In the genomic region with DNA sequence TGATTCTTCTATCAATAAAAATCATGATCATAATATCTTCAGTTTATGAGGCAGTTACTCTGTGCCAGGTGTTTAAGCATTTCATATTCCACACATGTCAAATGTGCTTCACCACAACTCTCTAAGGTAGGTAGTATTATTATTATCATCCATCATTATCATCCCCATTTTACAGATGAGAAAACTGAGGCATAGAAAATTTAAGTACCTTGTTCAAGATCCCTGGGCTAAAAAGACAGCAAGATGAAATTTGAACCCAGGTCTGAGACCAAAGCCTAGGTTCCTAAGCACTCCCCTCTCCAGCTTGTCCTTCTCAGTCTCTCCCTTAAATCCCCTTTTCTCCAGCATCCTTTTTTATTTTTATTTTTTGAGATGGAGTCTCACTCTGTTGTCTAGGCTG, we compare ENCODE assay signal across 28 cellular contexts. TPM values are rescaled to one million over a fixed set of nuclear protein-coding genes. Genes with fewer than 3 reads are reported as not detected.
DNase-seq lines count a peak whose midpoint lies in the region; ATAC-seq, FAIRE-seq and TF ChIP-seq lines count a peak whose summit lies in the region.
"Had no signal": no experiment of that assay in that cellular context is flagged by ENCODE, and none has a peak within 500 bp of the region (broad histone marks: within the 10 kb centered on the region; RNA-seq: fewer than 3 reads in every experiment).

No MANE protein-coding gene starts in this region.

- H3K9me3 ChIP-seq in K562 (replicated peaks; ENCODE audit: control insufficient read depth, insufficient read depth, low read depth, low read length) = no peaks in the 10 kb centered on the region
- H3K9me3 ChIP-seq: ascending aorta, neutrophil, SJCRH30, uterus had no signal

- peaks cover 59% of the 10 kb centered on the region for H3K4me1 Mint-ChIP-seq in activated naive CD4-positive, alpha-beta T cell treated with anti-CD3 and anti-CD28 coated beads, Interleukin-2, amount 50 U/mL, for 24 hours
- peaks cover 47% of the 10 kb centered on the region for H3K4me1 Mint-ChIP-seq in activated CD4-positive, alpha-beta memory T cell treated with anti-CD3 and anti-CD28 coated beads for 36 hours (ENCODE audit: low read depth)
- H3K4me1 Mint-ChIP-seq in stimulated activated memory B cell treated with anti-CD40 and anti-IgM and Interleukin-4, amounts not matched to agents 10 μg/mL and 1 μg/mL and 100 μg/mL, for 72 hours = peaks cover 28% of the 10 kb centered on the region
- H3K4me1 Mint-ChIP-seq: endodermal cell had no signal

- in situ Hi-C loops in K562 (cut with MboI) = no loop called here

- DNase-seq in activated naive CD4-positive, alpha-beta T cell treated with Interleukin-2 at 50 U/mL for 16 hours = no peak
- DNase-seq in activated CD4-positive, alpha-beta memory T cell treated with anti-CD3 and anti-CD28 coated beads for 36 hours = no peak
- DNase-seq in K562 (ENCODE audit: extremely low read depth in 1 of 4, low spot score in 3 of 4) (no peak), substantia nigra (lab: John Stamatoyannopoulos, UW) (no peak), NCI-H774 (lab: John Stamatoyannopoulos, UW) (no peak)
- DNase-seq: EL; endodermal cell; foreskin keratinocyte; GM23248; Karpas-422; left cardiac atrium; NCI-H1436; NCI-H345; NCI-H82; SJCRH30; stimulated activated CD4-positive, alpha-beta T cell treated with anti-CD3 and anti-CD28 coated beads, Interleukin-12 subunit alpha, Interleukin-12 subunit beta, amount 100 ng/mL, for 4 hours; stimulated activated CD4-positive, alpha-beta T cell treated with anti-CD3 and anti-CD28 coated beads, Interleukin-4, amount 100 ng/mL, for 24 hours; stimulated activated naive CD4-positive, alpha-beta T cell; uterus had no signal

- H4K20me1 ChIP-seq in K562 (replicated peaks; ENCODE audit: control insufficient read depth, insufficient read depth, low read length) = no peaks in the 10 kb centered on the region; the same call in 1 of the 2 replicates

- H3K9me3 Mint-ChIP-seq in activated naive CD4-positive, alpha-beta T cell treated with anti-CD3 and anti-CD28 coated beads, Interleukin-2, amount 50 U/mL, for 24 hours = no peaks in the 10 kb centered on the region
- H3K9me3 Mint-ChIP-seq in activated CD4-positive, alpha-beta memory T cell treated with anti-CD3 and anti-CD28 coated beads for 36 hours = no peaks in the 10 kb centered on the region
- no peaks in the 10 kb centered on the region for H3K9me3 Mint-ChIP-seq in stimulated activated memory B cell treated with anti-CD40 and anti-IgM and Interleukin-4, amounts not matched to agents 10 μg/mL and 1 μg/mL and 100 μg/mL, for 72 hours

- peak overlapping the region; percentile 44 for H3K27ac Mint-ChIP-seq in activated naive CD4-positive, alpha-beta T cell treated with anti-CD3 and anti-CD28 coated beads, Interleukin-2, amount 50 U/mL, for 24 hours
- peak overlapping the region; percentile 71 for H3K27ac Mint-ChIP-seq in activated CD4-positive, alpha-beta memory T cell treated with anti-CD3 and anti-CD28 coated beads for 36 hours
- peak overlapping the region; percentile 67 for H3K27ac Mint-ChIP-seq in stimulated activated memory B cell treated with anti-CD40 and anti-IgM and Interleukin-4, amounts not matched to agents 10 μg/mL and 1 μg/mL and 100 μg/mL, for 72 hours
- H3K27ac Mint-ChIP-seq: endodermal cell, progenitor cell of endocrine pancreas had no signal

- H3K9ac ChIP-seq in K562 (ENCODE audit: insufficient read depth in 1 of 2, low read depth in 2 of 2, low read length in 2 of 2) = no peak overlapping the region
- H3K9ac ChIP-seq: GM23248 had no signal

- TF ChIP-seq EP300 in K562 (IDR thresholded peaks at IDR 0.05; ENCODE audit: low read length) = no peak

- peaks cover 20% of the 10 kb centered on the region; the same call in 2 of the 3 replicates for H3K36me3 ChIP-seq in K562 (ENCODE audit: control insufficient read depth, insufficient read depth, low read length)
- H3K36me3 ChIP-seq: ascending aorta, SJCRH30, uterus had no signal

- TF ChIP-seq POLR2A in K562 (conservative IDR thresholded peaks at IDR 0.05) = no peak

- TF ChIP-seq CTCF in K562 (IDR thresholded peaks at IDR 0.05 in 2 of 3, conservative IDR thresholded peaks at IDR 0.05 in 1 of 3; ENCODE audit: insufficient read depth in 2 of 3, low read depth in 1 of 3, low read length in 3 of 3) = no peak

- no peak for TF ChIP-seq RAD21 in K562 (CRISPR knock-in tag; conservative IDR thresholded peaks at IDR 0.05 in 1 of 2, IDR thresholded peaks at IDR 0.05 in 1 of 2)

- intact Hi-C loops in activated CD4-positive, alpha-beta memory T cell treated with anti-CD3 and anti-CD28 coated beads for 36 hours (cut with micrococcal nuclease) = no loop called here
- intact Hi-C loops in K562 (cut with micrococcal nuclease) = no loop called here

- peak overlapping the region; percentile 33 for H3K4me3 Mint-ChIP-seq in activated naive CD4-positive, alpha-beta T cell treated with anti-CD3 and anti-CD28 coated beads, Interleukin-2, amount 50 U/mL, for 24 hours
- H3K4me3 Mint-ChIP-seq in activated CD4-positive, alpha-beta memory T cell treated with anti-CD3 and anti-CD28 coated beads for 36 hours = no peak overlapping the region
- H3K4me3 Mint-ChIP-seq in stimulated activated memory B cell treated with anti-CD40 and anti-IgM and Interleukin-4, amounts not matched to agents 10 μg/mL and 1 μg/mL and 100 μg/mL, for 72 hours = no peak overlapping the region
- H3K4me3 Mint-ChIP-seq: endodermal cell had no signal

- H3K36me3 Mint-ChIP-seq in activated naive CD4-positive, alpha-beta T cell treated with anti-CD3 and anti-CD28 coated beads, Interleukin-2, amount 50 U/mL, for 24 hours = peaks cover 22% of the 10 kb centered on the region
- peaks cover 38% of the 10 kb centered on the region for H3K36me3 Mint-ChIP-seq in activated CD4-positive, alpha-beta memory T cell treated with anti-CD3 and anti-CD28 coated beads for 36 hours
- peaks cover 49% of the 10 kb centered on the region for H3K36me3 Mint-ChIP-seq in stimulated activated memory B cell treated with anti-CD40 and anti-IgM and Interleukin-4, amounts not matched to agents 10 μg/mL and 1 μg/mL and 100 μg/mL, for 72 hours

- no peaks in the 10 kb centered on the region for H3K27me3 ChIP-seq in K562 (ENCODE audit: control insufficient read depth in 2 of 2, insufficient read depth in 2 of 2, low read length in 2 of 2)
- H3K27me3 ChIP-seq: ascending aorta, foreskin keratinocyte, neutrophil, SJCRH30, uterus had no signal

- no peak overlapping the region for H3K4me3 ChIP-seq in K562
- H3K4me3 ChIP-seq: ascending aorta, GM23248, SJCRH30, uterus had no signal

- BruUV-seq in K562 (replicated peaks; lab: Mats Ljungman, UMichigan) = no TSS peak

- POLR2A ChIA-PET in activated CD4-positive, alpha-beta memory T cell treated with anti-CD3 and anti-CD28 coated beads for 36 hours (lab: Charles Lee) = no interaction called here
- POLR2A ChIA-PET in K562 (lab: Yijun Ruan, JAX) = interaction anchor here (1.0 kb wide), 1 partner anchor 9 kb away, joined by 3 read pairs; no protein-coding TSS in a partner anchor

- CTCF ChIA-PET in activated CD4-positive, alpha-beta memory T cell treated with anti-CD3 and anti-CD28 coated beads for 36 hours (lab: Charles Lee) = no interaction called here
- CTCF ChIA-PET in K562 (lab: Yijun Ruan, JAX; ENCODE audit: low intra/inter-chr PET ratio) = no interaction called here

- no peak overlapping the region for H2AFZ ChIP-seq in K562 (ENCODE audit: low read depth, low read length)
- H2AFZ ChIP-seq: GM23248 had no signal

- no peaks in the 10 kb centered on the region for H3K9me1 ChIP-seq in K562 (ENCODE audit: control insufficient read depth, insufficient read depth, low read length)

- no peak for FAIRE-seq in K562 (lab: Jason Lieb, UNC)
- FAIRE-seq: TTC549 had no signal

- no peaks in the 10 kb centered on the region; a peak in 1 of 5 replicates for H3K4me1 ChIP-seq in K562 (replicated peaks in 1 of 2; ENCODE audit: control insufficient read depth in 2 of 2, insufficient read depth in 2 of 2, low read length in 2 of 2)
- H3K4me1 ChIP-seq: ascending aorta, SJCRH30, uterus had no signal

- H3K27ac ChIP-seq in K562 (ENCODE audit: extremely low read depth, low read depth, low read length) (no peak overlapping the region), substantia nigra (ENCODE audit: low read depth, low read length, poor library complexity, severe bottlenecking) (no peak overlapping the region)
- H3K27ac ChIP-seq: ascending aorta, foreskin keratinocyte, GM23248, neutrophil, SJCRH30, uterus had no signal

- H3K27me3 Mint-ChIP-seq in activated naive CD4-positive, alpha-beta T cell treated with anti-CD3 and anti-CD28 coated beads, Interleukin-2, amount 50 U/mL, for 24 hours = no peaks in the 10 kb centered on the region
- H3K27me3 Mint-ChIP-seq in activated CD4-positive, alpha-beta memory T cell treated with anti-CD3 and anti-CD28 coated beads for 36 hours = no peaks in the 10 kb centered on the region
- H3K27me3 Mint-ChIP-seq in stimulated activated memory B cell treated with anti-CD40 and anti-IgM and Interleukin-4, amounts not matched to agents 10 μg/mL and 1 μg/mL and 100 μg/mL, for 72 hours = no peaks in the 10 kb centered on the region
- H3K27me3 Mint-ChIP-seq: progenitor cell of endocrine pancreas had no signal

- no peak overlapping the region for H3K4me2 ChIP-seq in K562 (ENCODE audit: insufficient read depth, low read length)

- ATAC-seq in K562 = no peak
- ATAC-seq in stimulated activated memory B cell treated with anti-CD40 and anti-IgM and Interleukin-4, amounts not matched to agents 10 μg/mL and 1 μg/mL and 100 μg/mL, for 72 hours = no peak
- ATAC-seq: activated CD4-positive, CD25-positive, alpha-beta regulatory T cell treated with anti-CD3 and anti-CD28 coated beads, Interleukin-2, amount 50 U/mL, for 24 hours; esophagus mucosa; foreskin keratinocyte; left cardiac atrium; sciatic nerve had no signal

- no peaks in the 10 kb centered on the region for H3K79me2 ChIP-seq in K562 (ENCODE audit: control insufficient read depth, insufficient read depth, low read length)

RNA-seq across cellular contexts. Expression of a gene that starts 33.4 kb away (rescaled TPM):
- total RNA-seq in activated CD4-positive, alpha-beta memory T cell treated with anti-CD3 and anti-CD28 coated beads for 36 hours = 100 to 1,000 TPM; 154 to 156 TPM
- 62.2 and 67.3 TPM in 2 replicates for total RNA-seq in K562 (2011; cell fraction: chromatin; rRNA removed; ENCODE audit: low replicate concordance)
- total RNA-seq in K562 (2011; cell fraction: nucleolus; rRNA removed) = 20.0 and 24.9 TPM in 2 replicates
- 38.7 and 66.8 TPM in 2 replicates for total RNA-seq in K562 (2011; cell fraction: nucleoplasm; rRNA removed)
- total RNA-seq in K562 (2014; rRNA removed) = 33.7 and 39.9 TPM in 2 replicates
- 36.2 and 37.8 TPM in 2 replicates for total RNA-seq in K562 (2014; rRNA removed; fragmentation: Illumina TruSeq; extraction: Trizol)
- total RNA-seq in K562 (2015; rRNA removed; fragmentation: Illumina TruSeq; extraction: Trizol) = 37.8 and 41.1 TPM in 2 replicates
- 37.7 and 37.8 TPM in 2 replicates for total RNA-seq in K562 (2021)
- polyA plus RNA-seq in K562 (2011; rRNA removed) = 54.6 and 85.4 TPM in 2 replicates
- 57.5 and 94.0 TPM in 2 replicates for polyA plus RNA-seq in K562 (2011; cell fraction: cytosol; rRNA removed)
- 46.0 and 56.9 TPM in 2 replicates for polyA plus RNA-seq in K562 (2011; cell fraction: nucleus; rRNA removed)
- polyA plus RNA-seq in K562 (2012) = 31.8 and 66.7 TPM in 2 replicates
- 51.8 and 67.0 TPM in 2 replicates for polyA plus RNA-seq in K562 (2014; fragmentation: Illumina TruSeq; extraction: Trizol)
- 10 to 100 TPM in 1 of 2 experiments, 1 to 10 TPM in 1; 8.4 to 12.2 TPM for polyA plus RNA-seq in K562 (2014; fragmentation: Nextera tagmentation; extraction: Ambion mirVana)
- 29.0 and 35.3 TPM in 2 replicates for polyA plus RNA-seq in K562 (2014; rRNA removed)
- 114 and 136 TPM in 2 replicates for polyA minus RNA-seq in K562 (2011; rRNA and poly(A)+ RNA removed)
- 53.4 and 56.8 TPM in 2 replicates for polyA minus RNA-seq in K562 (2011; cell fraction: cytosol; rRNA and poly(A)+ RNA removed)
- polyA minus RNA-seq in K562 (2011; cell fraction: nucleus; rRNA and poly(A)+ RNA removed) = 12.5 and 39.9 TPM in 2 replicates

RNA-seq across cellular contexts. Expression of a gene that starts 53.3 kb away (rescaled TPM):
- 10 to 100 TPM; 19.5 to 20.2 TPM for total RNA-seq in activated CD4-positive, alpha-beta memory T cell treated with anti-CD3 and anti-CD28 coated beads for 36 hours
- total RNA-seq in K562 (2011; cell fraction: chromatin; rRNA removed; ENCODE audit: low replicate concordance) = 16.6 and 45.9 TPM in 2 replicates
- total RNA-seq in K562 (2011; cell fraction: nucleolus; rRNA removed) = 12.7 and 13.9 TPM in 2 replicates
- total RNA-seq in K562 (2011; cell fraction: nucleoplasm; rRNA removed) = 21.9 and 27.9 TPM in 2 replicates
- total RNA-seq in K562 (2014; rRNA removed) (11.7 and 12.8 TPM in 2 replicates), K562 (2014; rRNA removed; fragmentation: Illumina TruSeq; extraction: Trizol) (27.2 and 30.1 TPM in 2 replicates), K562 (2015; rRNA removed; fragmentation: Illumina TruSeq; extraction: Trizol) (20.1 and 20.7 TPM in 2 replicates), K562 (2021) (30.0 and 31.9 TPM in 2 replicates)
- polyA plus RNA-seq in K562 (2011; rRNA removed) (16.0 and 19.0 TPM in 2 replicates), K562 (2014; fragmentation: Illumina TruSeq; extraction: Trizol) (28.7 and 31.9 TPM in 2 replicates), K562 (2014; fragmentation: Nextera tagmentation; extraction: Ambion mirVana) (10 to 100 TPM in 1 of 2 experiments, 1 to 10 TPM in 1; 8.9 to 10.8 TPM), K562 (2014; rRNA removed) (13.3 and 16.8 TPM in 2 replicates)
- 8.5 and 8.7 TPM in 2 replicates for polyA plus RNA-seq in K562 (2011; cell fraction: cytosol; rRNA removed)
- polyA plus RNA-seq in K562 (2011; cell fraction: nucleus; rRNA removed) = 9.6 and 12.1 TPM in 2 replicates
- polyA plus RNA-seq in K562 (2012) = 14.2 and 21.3 TPM in 2 replicates
- 28.3 and 31.4 TPM in 2 replicates for polyA minus RNA-seq in K562 (2011; rRNA and poly(A)+ RNA removed)
- 14.7 and 20.0 TPM in 2 replicates for polyA minus RNA-seq in K562 (2011; cell fraction: cytosol; rRNA and poly(A)+ RNA removed)
- 7.0 and 10.9 TPM in 2 replicates for polyA minus RNA-seq in K562 (2011; cell fraction: nucleus; rRNA and poly(A)+ RNA removed)
